Comparison of ENCODE assay signal across 8 cellular contexts in the genomic region with DNA sequence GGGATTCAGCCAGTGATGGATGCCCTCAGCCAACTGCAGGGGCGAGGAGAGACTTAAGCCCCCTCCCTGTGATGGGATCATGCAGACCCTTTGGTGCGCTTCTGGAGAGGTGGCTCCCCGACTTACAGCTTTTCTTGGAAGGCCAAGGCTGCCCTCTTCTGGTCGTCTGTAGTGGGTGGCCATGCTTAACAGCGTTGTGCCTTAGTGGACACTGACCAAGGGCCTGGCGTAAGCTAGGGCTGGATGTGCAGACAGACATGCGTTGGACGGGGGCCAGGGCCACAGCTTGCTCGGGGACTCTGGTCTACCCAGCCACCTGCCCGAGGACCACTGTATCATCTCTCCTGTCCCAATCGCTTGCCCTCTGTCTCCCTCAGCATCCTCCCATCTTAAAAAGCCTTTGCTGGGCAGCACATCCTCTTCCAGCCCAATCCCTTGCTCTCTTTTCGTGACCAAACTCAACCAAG. TPM values are rescaled to one million over a fixed set of nuclear protein-coding genes. Genes with fewer than 3 reads are reported as not detected.
DNase-seq lines count a peak whose midpoint lies in the region; ATAC-seq, FAIRE-seq and TF ChIP-seq lines count a peak whose summit lies in the region.

No MANE protein-coding gene starts in this region.

- intact Hi-C loops in Calu3 (cut with micrococcal nuclease; ENCODE audit: unreplicated experiment) (loop anchor here (1.0 to 2.0 kb wide), 2 partner anchors 154 to 210 kb away; no protein-coding TSS in a partner anchor), K562 (cut with micrococcal nuclease) (loop anchor here (1.0 to 10.0 kb wide), 3 partner anchors 153 to 684 kb away; no protein-coding TSS in a partner anchor)

- 1% methylated on average over 12 of the region's 12 CpGs for WGBS in K562 (ENCODE audit: insufficient coverage, low coverage, missing lambda C conversion rate)

- H3K4me3 ChIP-seq in K562, result no peak overlapping the region

- H3K79me2 ChIP-seq in K562 (ENCODE audit: control insufficient read depth, insufficient read depth, low read length), result no peaks in the 10 kb centered on the region

- no peak overlapping the region for H3K27ac ChIP-seq in K562 (ENCODE audit: extremely low read depth, low read depth, low read length)

- peaks cover 5% of the 10 kb centered on the region for H3K9me1 ChIP-seq in K562 (ENCODE audit: control insufficient read depth, insufficient read depth, low read length)

- DNase-seq in Calu3, result peak; percentile 73
- peak; percentile 67 for DNase-seq in LHCN-M2 (ENCODE audit: low read depth)
- DNase-seq in RPMI7951 (ENCODE audit: low read depth), result peak; percentile 72
- DNase-seq in K562 (ENCODE audit: extremely low read depth in 1 of 4, low spot score in 3 of 4), result peak; percentile 56 to 85 (median 60)
- peak; percentile 64 for DNase-seq in hepatic stellate cell (ENCODE audit: low spot score)
- DNase-seq in putamen (ENCODE audit: low spot score), result peak; percentile 82

- H3K4me3 Mint-ChIP-seq in Calu3 (ENCODE audit: low read depth, unreplicated experiment), result no peak overlapping the region

- peaks cover 18% of the 10 kb centered on the region for H3K27me3 Mint-ChIP-seq in Calu3 (ENCODE audit: unreplicated experiment)

- BruUV-seq in Calu3 (replicated peaks; lab: Mats Ljungman, UMichigan) (no TSS peak), K562 (replicated peaks; lab: Mats Ljungman, UMichigan) (no TSS peak)

- in situ Hi-C loops in K562 (cut with MboI), result no loop called here

- TF ChIP-seq RAD21 in K562 (CRISPR knock-in tag; conservative IDR thresholded peaks at IDR 0.05 in 1 of 2, IDR thresholded peaks at IDR 0.05 in 1 of 2), result peak; percentile 88 to 95

- H3K9me3 Mint-ChIP-seq in Calu3 (ENCODE audit: low read depth, unreplicated experiment), result no peaks in the 10 kb centered on the region

- no peak for TF ChIP-seq POLR2A in K562 (conservative IDR thresholded peaks at IDR 0.05)

- TF ChIP-seq EP300 in K562 (IDR thresholded peaks at IDR 0.05; ENCODE audit: low read length), result no peak

- peak; percentile 93 for FAIRE-seq in K562 (lab: Jason Lieb, UNC)

- H3K4me2 ChIP-seq in K562 (ENCODE audit: insufficient read depth, low read length), result no peak overlapping the region

- POLR2A ChIA-PET in K562 (lab: Yijun Ruan, JAX), result interaction anchor here (0.6 to 1.5 kb wide), 6 partner anchors 77 to 265 kb away, joined by 3 to 7 read pairs (median 4); a partner anchor contains a TSS

- H3K4me1 ChIP-seq in K562 (replicated peaks in 1 of 2; ENCODE audit: control insufficient read depth in 2 of 2, insufficient read depth in 2 of 2, low read length in 2 of 2), result peaks cover 6 to 7% of the 10 kb centered on the region in 2 experiments; a peak in 3 of 5 replicates

- H3K36me3 ChIP-seq in K562 (ENCODE audit: control insufficient read depth, insufficient read depth, low read length), result no peaks in the 10 kb centered on the region

- no peak overlapping the region for H3K27ac Mint-ChIP-seq in Calu3 (ENCODE audit: unreplicated experiment)

- ATAC-seq in K562 (peak; percentile 95), HG02571 (IDR thresholded peaks at IDR 0.05; ENCODE audit: unreplicated experiment) (no peak), HG03521 (IDR thresholded peaks at IDR 0.05; ENCODE audit: unreplicated experiment) (no peak)

- H4K20me1 ChIP-seq in K562 (replicated peaks; ENCODE audit: control insufficient read depth, insufficient read depth, low read length), result peaks cover 26% of the 10 kb centered on the region

- H2AFZ ChIP-seq in K562 (ENCODE audit: low read depth, low read length), result no peak overlapping the region

- H3K9me3 ChIP-seq in K562 (replicated peaks; ENCODE audit: control insufficient read depth, insufficient read depth, low read depth, low read length), result no peaks in the 10 kb centered on the region

- CTCF ChIA-PET in Calu3 (lab: Charles Lee) (interaction anchor here (0.5 to 1.3 kb wide), 10 partner anchors 13 to 313 kb away, joined by 3 to 11 read pairs (median 4); no protein-coding TSS in a partner anchor), K562 (lab: Yijun Ruan, JAX; ENCODE audit: low intra/inter-chr PET ratio) (interaction anchor here (0.6 to 2.2 kb wide), 8 partner anchors 9 to 1410 kb away, joined by 3 to 29 read pairs (median 6); no protein-coding TSS in a partner anchor)

- H3K36me3 Mint-ChIP-seq in Calu3 (ENCODE audit: insufficient read depth, unreplicated experiment), result peaks cover 6% of the 10 kb centered on the region

- no peaks in the 10 kb centered on the region for H3K4me1 Mint-ChIP-seq in Calu3 (ENCODE audit: low read depth, unreplicated experiment)

- peaks cover 23 to 50% of the 10 kb centered on the region in 2 experiments; a peak in 4 of 5 replicates for H3K27me3 ChIP-seq in K562 (ENCODE audit: control insufficient read depth in 2 of 2, insufficient read depth in 2 of 2, low read length in 2 of 2)

- H3K9ac ChIP-seq in K562 (ENCODE audit: insufficient read depth in 1 of 2, low read depth in 2 of 2, low read length in 2 of 2), result no peak overlapping the region

- TF ChIP-seq CTCF in Calu3 (IDR thresholded peaks at IDR 0.05; ENCODE audit: unreplicated experiment) (peak; percentile 60), K562 (IDR thresholded peaks at IDR 0.05 in 2 of 3, conservative IDR thresholded peaks at IDR 0.05 in 1 of 3; ENCODE audit: insufficient read depth in 2 of 3, low read depth in 1 of 3, low read length in 3 of 3) (peak; percentile 87 to 92 (median 90))

TF ChIP-seq in K562, 482 proteins besides CTCF, POLR2A, EP300 and RAD21 (continues in another document):
- no peak for TF ChIP-seq CBFA2T3 (IDR thresholded peaks at IDR 0.05)
- TF ChIP-seq HCFC1 (IDR thresholded peaks at IDR 0.05; ENCODE audit: low read depth, low read length), result 0 out of 2 replicates have a peak, but pooled peaks have one; percentile 20
- TF ChIP-seq MTA2 (IDR thresholded peaks at IDR 0.05; ENCODE audit: low read depth), result no peak
- peak; percentile 31; the same call in 1 of the 2 replicates for TF ChIP-seq JUND (IDR thresholded peaks at IDR 0.05; ENCODE audit: borderline replicate concordance, low read depth, low read length)
- no peak for TF ChIP-seq JUND (tag; IDR thresholded peaks at IDR 0.05; ENCODE audit: borderline replicate concordance, low read depth, low read length)
- no peak for TF ChIP-seq SRF (CRISPR knock-in tag; IDR thresholded peaks at IDR 0.05)
- TF ChIP-seq, protein P1, sequence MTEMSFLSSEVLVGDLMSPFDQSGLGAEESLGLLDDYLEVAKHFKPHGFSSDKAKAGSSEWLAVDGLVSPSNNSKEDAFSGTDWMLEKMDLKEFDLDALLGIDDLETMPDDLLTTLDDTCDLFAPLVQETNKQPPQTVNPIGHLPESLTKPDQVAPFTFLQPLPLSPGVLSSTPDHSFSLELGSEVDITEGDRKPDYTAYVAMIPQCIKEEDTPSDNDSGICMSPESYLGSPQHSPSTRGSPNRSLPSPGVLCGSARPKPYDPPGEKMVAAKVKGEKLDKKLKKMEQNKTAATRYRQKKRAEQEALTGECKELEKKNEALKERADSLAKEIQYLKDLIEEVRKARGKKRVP (CRISPR knock-in tag; IDR thresholded peaks at IDR 0.05), result no peak
- no peak for TF ChIP-seq MCM7 (IDR thresholded peaks at IDR 0.05)
- no peak for TF ChIP-seq NFRKB (IDR thresholded peaks at IDR 0.05; ENCODE audit: low read depth)
- TF ChIP-seq EZH2 (IDR thresholded peaks at IDR 0.05; ENCODE audit: borderline replicate concordance, low read depth, low read length), result no peak

RNA-seq across cellular contexts. Expression of a gene that starts 5.5 kb away (rescaled TPM):
- total RNA-seq in Calu3 (2022), result 3.3 and 3.6 TPM in 2 replicates
- total RNA-seq in LHCN-M2 (2014; rRNA removed), result 4.9 and 5.0 TPM in 2 replicates
- 8.0 TPM for polyA plus RNA-seq in LHCN-M2 (2012)
- 9.4 TPM in 2 replicates for total RNA-seq in RPMI7951 (2014; rRNA removed; shearing (Covaris generic))
- total RNA-seq in K562 (2011; cell fraction: chromatin; rRNA removed; ENCODE audit: low replicate concordance), result 3.5 and 3.7 TPM in 2 replicates
- 2.2 and 6.7 TPM in 2 replicates for total RNA-seq in K562 (2011; cell fraction: nucleolus; rRNA removed)
- 1.5 and 3.9 TPM in 2 replicates for total RNA-seq in K562 (2011; cell fraction: nucleoplasm; rRNA removed)
- total RNA-seq in K562 (2014; rRNA removed), result 0.61 and 0.91 TPM in 2 replicates
- 0.18 and 0.57 TPM in 2 replicates for total RNA-seq in K562 (2014; rRNA removed; fragmentation: Illumina TruSeq; extraction: Trizol)
- 0.14 and 0.23 TPM in 2 replicates for total RNA-seq in K562 (2015; rRNA removed; fragmentation: Illumina TruSeq; extraction: Trizol)
- total RNA-seq in K562 (2021), result 0.36 and 0.42 TPM in 2 replicates
- 0.41 and 0.68 TPM in 2 replicates for polyA plus RNA-seq in K562 (2011; rRNA removed)
- 0.41 and 0.57 TPM in 2 replicates for polyA plus RNA-seq in K562 (2011; cell fraction: cytosol; rRNA removed)
- polyA plus RNA-seq in K562 (2011; cell fraction: nucleus; rRNA removed), result 1.8 and 1.9 TPM in 2 replicates
- 0.65 and 1.1 TPM in 2 replicates for polyA plus RNA-seq in K562 (2012)
- polyA plus RNA-seq in K562 (2014; fragmentation: Illumina TruSeq; extraction: Trizol), result 0.06 and 0.82 TPM in 2 replicates
- polyA plus RNA-seq in K562 (2014; fragmentation: Nextera tagmentation; extraction: Ambion mirVana), result not detected
- 0.22 and 0.56 TPM in 2 replicates for polyA plus RNA-seq in K562 (2014; rRNA removed)
- 0.39 and 0.77 TPM in 2 replicates for polyA minus RNA-seq in K562 (2011; rRNA and poly(A)+ RNA removed)
- polyA minus RNA-seq in K562 (2011; cell fraction: cytosol; rRNA and poly(A)+ RNA removed), result not detected in 2 replicates
- polyA minus RNA-seq in K562 (2011; cell fraction: nucleus; rRNA and poly(A)+ RNA removed), result 1.2 and 2.2 TPM in 2 replicates

RNA-seq across cellular contexts. Expression of a gene that starts 49.7 kb away (rescaled TPM):
- total RNA-seq in Calu3 (2022), result 226 and 233 TPM in 2 replicates
- 182 and 189 TPM in 2 replicates for total RNA-seq in LHCN-M2 (2014; rRNA removed)
- 160 TPM for polyA plus RNA-seq in LHCN-M2 (2012)
- 263 and 350 TPM in 2 replicates for total RNA-seq in RPMI7951 (2014; rRNA removed; shearing (Covaris generic))
- 308 and 373 TPM in 2 replicates for total RNA-seq in K562 (2011; cell fraction: chromatin; rRNA removed; ENCODE audit: low replicate concordance)
- total RNA-seq in K562 (2011; cell fraction: nucleolus; rRNA removed), result 190 and 213 TPM in 2 replicates
- total RNA-seq in K562 (2011; cell fraction: nucleoplasm; rRNA removed), result 283 and 338 TPM in 2 replicates
- 349 and 444 TPM in 2 replicates for total RNA-seq in K562 (2014; rRNA removed)
- 456 and 483 TPM in 2 replicates for total RNA-seq in K562 (2014; rRNA removed; fragmentation: Illumina TruSeq; extraction: Trizol)
- total RNA-seq in K562 (2015; rRNA removed; fragmentation: Illumina TruSeq; extraction: Trizol), result 490 and 510 TPM in 2 replicates
- total RNA-seq in K562 (2021), result 509 and 517 TPM in 2 replicates
- 447 and 549 TPM in 2 replicates for polyA plus RNA-seq in K562 (2011; rRNA removed)
- polyA plus RNA-seq in K562 (2011; cell fraction: cytosol; rRNA removed), result 383 and 522 TPM in 2 replicates
- polyA plus RNA-seq in K562 (2011; cell fraction: nucleus; rRNA removed), result 310 and 377 TPM in 2 replicates
- 354 and 451 TPM in 2 replicates for polyA plus RNA-seq in K562 (2012)
- 802 and 1,050 TPM in 2 replicates for polyA plus RNA-seq in K562 (2014; fragmentation: Illumina TruSeq; extraction: Trizol)
- 100 to 1,000 TPM; 105 to 140 TPM for polyA plus RNA-seq in K562 (2014; fragmentation: Nextera tagmentation; extraction: Ambion mirVana)
- 512 and 577 TPM in 2 replicates for polyA plus RNA-seq in K562 (2014; rRNA removed)
- 247 and 258 TPM in 2 replicates for polyA minus RNA-seq in K562 (2011; rRNA and poly(A)+ RNA removed)
- polyA minus RNA-seq in K562 (2011; cell fraction: cytosol; rRNA and poly(A)+ RNA removed), result 169 and 177 TPM in 2 replicates
- 101 and 183 TPM in 2 replicates for polyA minus RNA-seq in K562 (2011; cell fraction: nucleus; rRNA and poly(A)+ RNA removed)
